8 cellular contexts compared by ENCODE assay signal in genomic region chr9:125239631-125240597, GRCh38. TPM values are rescaled to one million over a fixed set of nuclear protein-coding genes. Genes with fewer than 3 reads are reported as not detected.
DNase-seq lines count a peak whose midpoint lies in the region; ATAC-seq, FAIRE-seq and TF ChIP-seq lines count a peak whose summit lies in the region.

No MANE protein-coding gene starts in this region.

- H3K4me2 ChIP-seq in GM12878 (ENCODE audit: control insufficient read depth, insufficient read depth) = peak overlapping the region; percentile 94

- no peaks in the 10 kb centered on the region for H3K9me3 Mint-ChIP-seq in activated T-cell treated with anti-CD3 and anti-CD28 coated beads, Interleukin-2, amount 50 U/mL, for 4 hours

- SMC1A ChIA-PET in GM12878 (lab: Charles Lee; ENCODE audit: uncharacterized antibody, unreplicated experiment) = interaction anchor here (0.8 to 1.4 kb wide), 2 partner anchors 10 to 53 kb away, joined by 3 to 4 read pairs; no protein-coding TSS in a partner anchor

- H3K36me3 ChIP-seq in GM12878 (ENCODE audit: control insufficient read depth in 2 of 2, insufficient read depth in 2 of 2, low read length in 1 of 2) (peaks cover 10 to 38% of the 10 kb centered on the region in 2 experiments), lower lobe of right lung (peaks cover 51% of the 10 kb centered on the region), tibial nerve (peaks cover 0 to 47% (median 18%) of the 10 kb centered on the region in 3 donors)

- ATAC-seq in activated T-cell treated with anti-CD3 and anti-CD28 coated beads, Interleukin-2, amount 50 U/mL, for 4 hours = no peak
- ATAC-seq in GM12878 (no peak), lower lobe of right lung (no peak), HG03139 (IDR thresholded peaks at IDR 0.05; ENCODE audit: unreplicated experiment) (no peak)

- peaks cover 55% of the 10 kb centered on the region for H3K36me3 Mint-ChIP-seq in activated T-cell treated with anti-CD3 and anti-CD28 coated beads, Interleukin-2, amount 50 U/mL, for 4 hours (ENCODE audit: insufficient read depth)

- POLR2A ChIA-PET in GM12878 (lab: Charles Lee) = interaction anchor here (0.5 to 3.8 kb wide), 6 partner anchors 21 to 79 kb away, joined by 3 to 39 read pairs (median 4); partner anchors contain the start of genes GAPVD1 and RABEPK

- H3K4me3 Mint-ChIP-seq in activated T-cell treated with anti-CD3 and anti-CD28 coated beads, Interleukin-2, amount 50 U/mL, for 4 hours = peak overlapping the region; percentile 99

- H2AFZ ChIP-seq in GM12878 (ENCODE audit: control insufficient read depth, low read depth, low read length) = no peak overlapping the region; the same call in 1 of the 2 replicates

- in situ Hi-C loops in GM12878 (cut with MboI) = no loop called here

- H3K27ac ChIP-seq in GM12878 (ENCODE audit: control insufficient read depth, insufficient read depth) (peak overlapping the region; percentile 93), lower lobe of right lung (peak overlapping the region; percentile 97), tibial nerve (peak overlapping the region; percentile 76 to 96 (median 93))

- CTCF ChIA-PET in GM12878 (lab: Yijun Ruan, JAX) = no interaction called here

- no TSS peak for BruUV-seq in GM12878 (replicated peaks; lab: Mats Ljungman, UMichigan)

- no peak for TF ChIP-seq EP300 in GM12878 (IDR thresholded peaks at IDR 0.05; ENCODE audit: borderline replicate concordance in 1 of 2, control insufficient read depth in 1 of 2, low read depth in 2 of 2, low read length in 2 of 2)
- TF ChIP-seq EP300 in tibial nerve (IDR thresholded peaks at IDR 0.05) = no peak

- no peaks in the 10 kb centered on the region for H3K27me3 Mint-ChIP-seq in activated T-cell treated with anti-CD3 and anti-CD28 coated beads, Interleukin-2, amount 50 U/mL, for 4 hours (ENCODE audit: low read depth)

- TF ChIP-seq CTCF in GM12878 (IDR thresholded peaks at IDR 0.05 in 2 of 3, conservative IDR thresholded peaks at IDR 0.05 in 1 of 3; ENCODE audit: control insufficient read depth in 2 of 3, extremely low read depth in 1 of 3, insufficient read depth in 1 of 3, low read depth in 3 of 3, low read length in 3 of 3) = no peak
- no peak for TF ChIP-seq CTCF in lower lobe of right lung (IDR thresholded peaks at IDR 0.05)
- no peak for TF ChIP-seq CTCF in tibial nerve (IDR thresholded peaks at IDR 0.05)

- H3K27me3 ChIP-seq in GM12878 (replicated peaks in 1 of 2; ENCODE audit: control insufficient read depth in 2 of 2, insufficient read depth in 2 of 2, low read length in 1 of 2) = no peaks in the 10 kb centered on the region
- no peaks in the 10 kb centered on the region for H3K27me3 ChIP-seq in lower lobe of right lung (ENCODE audit: low read depth)
- H3K27me3 ChIP-seq in tibial nerve = no peaks in the 10 kb centered on the region

- H3K4me3 ChIP-seq in GM12878 (peak overlapping the region; percentile 95), lower lobe of right lung (peak overlapping the region; percentile 92), tibial nerve (peak overlapping the region; percentile 82 to 93 (median 87))

- 10% methylated on average over 8 of the region's 8 CpGs for WGBS in GM12878 (ENCODE audit: insufficient coverage, insufficient replicate concordance, low lambda C conversion rate, missing lambda C conversion rate)
- WGBS in tibial nerve, 2 donors = 9 to 12% methylated on average over 8 of the region's 8 CpGs

- intact Hi-C loops in GM12878 (cut with micrococcal nuclease; ENCODE audit: unreplicated experiment) = loop anchor here (2.0 to 5.0 kb wide), 2 partner anchors 21 to 378 kb away; partner anchors contain the start of genes ARPC5L, GAPVD1 and RPL35
- intact Hi-C loops in lower lobe of right lung (cut with DNase I) = no loop called here

- TF ChIP-seq POLR2A in GM12878 (IDR thresholded peaks at IDR 0.05; ENCODE audit: low read depth, low read length) (no peak), tibial nerve (IDR thresholded peaks at IDR 0.05) (no peak)

- RAD21 ChIA-PET in GM12878 (lab: Charles Lee; ENCODE audit: unreplicated experiment) = interaction anchor here (1.7 kb wide), 1 partner anchor 23 kb away, joined by 15 read pairs; the partner anchor contains the start of gene GAPVD1

- no peak for FAIRE-seq in GM12878 (lab: Jason Lieb, UNC)

- H3K9ac ChIP-seq in GM12878 (ENCODE audit: control insufficient read depth, insufficient read depth, low read length) = peak overlapping the region; percentile 81

- TF ChIP-seq RAD21 in GM12878 (IDR thresholded peaks at IDR 0.05; ENCODE audit: insufficient read depth, low read depth, low read length) = no peak

- peaks cover 56% of the 10 kb centered on the region for H3K4me1 Mint-ChIP-seq in activated T-cell treated with anti-CD3 and anti-CD28 coated beads, Interleukin-2, amount 50 U/mL, for 4 hours (ENCODE audit: low read depth)

- H3K9me3 ChIP-seq in GM12878 (replicated peaks; ENCODE audit: control insufficient read depth, insufficient read depth, low read length) (no peaks in the 10 kb centered on the region), lower lobe of right lung (no peaks in the 10 kb centered on the region), tibial nerve (no peaks in the 10 kb centered on the region)

- no peak for DNase-seq in activated T-cell treated with anti-CD3 and anti-CD28 coated beads, Interleukin-2, amount 50 U/mL, for 4 hours
- DNase-seq in activated T-cell treated with anti-CD3 and anti-CD28 coated beads, Interleukin-2, amount 50 U/mL, for 48 hours = no peak
- DNase-seq in GM12878 (ENCODE audit: low read depth, low spot score) (no peak), lower lobe of right lung (no peak), tibial nerve (ENCODE audit: low spot score in 2 of 2) (no peak), HK-2 (ENCODE audit: unreplicated experiment) (no peak), GOT3 (lab: John Stamatoyannopoulos, UW) (no peak)

- H3K4me1 ChIP-seq in GM12878 (ENCODE audit: control insufficient read depth, insufficient read depth, low read length) (peaks cover 6% of the 10 kb centered on the region), lower lobe of right lung (peaks cover 58% of the 10 kb centered on the region), tibial nerve (peaks cover 0 to 60% (median 43%) of the 10 kb centered on the region in 4 donors)

- peaks cover 66% of the 10 kb centered on the region for H3K79me2 ChIP-seq in GM12878 (ENCODE audit: control insufficient read depth, insufficient read depth, low read length)

- 0 out of 2 replicates have a peak, but pooled peaks cover 5% of the 10 kb centered on the region for H4K20me1 ChIP-seq in GM12878 (ENCODE audit: control insufficient read depth, insufficient read depth)

RNA-seq across cellular contexts. Expression of gene HSPA5, which starts 1.2 kb away (rescaled TPM):
- total RNA-seq in activated T-cell treated with anti-CD3 and anti-CD28 coated beads, Interleukin-2, amount 50 U/mL, for 4 hours = 100 to 1,000 TPM; 303 to 366 (median 310) TPM
- total RNA-seq in GM12878 (2013; cell fraction: nucleolus; rRNA removed) = 30.1 and 31.5 TPM in 2 replicates
- 53.0 and 70.1 TPM in 2 replicates for total RNA-seq in GM12878 (2014; rRNA removed)
- 45.7 and 46.5 TPM in 2 replicates for total RNA-seq in GM12878 (2014; rRNA removed; fragmentation: Illumina TruSeq; extraction: Trizol)
- 162 and 182 TPM in 2 replicates for total RNA-seq in GM12878 (2021)
- polyA plus RNA-seq in GM12878 (2011; ENCODE audit: low read depth) = 200 TPM
- polyA plus RNA-seq in GM12878 (2011; rRNA removed) = 67.2 and 86.2 TPM in 2 replicates
- 59.4 and 64.0 TPM in 2 replicates for polyA plus RNA-seq in GM12878 (2011; cell fraction: cytosol; rRNA removed)
- 54.5 and 56.6 TPM in 2 replicates for polyA plus RNA-seq in GM12878 (2011; cell fraction: nucleus; rRNA removed)
- 235 and 250 TPM in 2 replicates for polyA plus RNA-seq in GM12878 (2012)
- 202 and 218 TPM in 2 replicates for polyA plus RNA-seq in GM12878 (2014; fragmentation: Illumina TruSeq; extraction: Trizol)
- 100 to 1,000 TPM in 1 of 2 experiments, 10 to 100 TPM in 1; 39.8 to 105 TPM for polyA plus RNA-seq in GM12878 (2014; fragmentation: Nextera tagmentation; extraction: Ambion mirVana)
- 105 and 114 TPM in 2 replicates for polyA plus RNA-seq in GM12878 (2014; rRNA removed)
- 100 to 1,000 TPM; 495 to 517 TPM for polyA plus RNA-seq in GM12878 (2016; fragmentation: Nextera tagmentation; extraction: Ambion mirVana)
- polyA minus RNA-seq in GM12878 (2011; rRNA and poly(A)+ RNA removed) = 61.8 and 82.7 TPM in 2 replicates
- polyA minus RNA-seq in GM12878 (2011; cell fraction: cytosol; rRNA and poly(A)+ RNA removed) = 62.5 and 64.2 TPM in 2 replicates
- 19.9 and 26.7 TPM in 2 replicates for polyA minus RNA-seq in GM12878 (2011; cell fraction: nucleus; rRNA and poly(A)+ RNA removed)
- total RNA-seq in lower lobe of right lung = 201 TPM
- 100 to 1,000 TPM in 1 of 4 donors, 10 to 100 TPM in 3; 59.0 to 140 (median 84.9) TPM for total RNA-seq in tibial nerve

RNA-seq across cellular contexts. Expression of gene GAPVD1, which starts 21.7 kb away (rescaled TPM):
- 10 to 100 TPM; 42.0 to 45.4 (median 45.1) TPM for total RNA-seq in activated T-cell treated with anti-CD3 and anti-CD28 coated beads, Interleukin-2, amount 50 U/mL, for 4 hours
- 170 and 181 TPM in 2 replicates for total RNA-seq in GM12878 (2013; cell fraction: nucleolus; rRNA removed)
- total RNA-seq in GM12878 (2014; rRNA removed) (30.4 and 31.2 TPM in 2 replicates), GM12878 (2014; rRNA removed; fragmentation: Illumina TruSeq; extraction: Trizol) (27.6 and 31.6 TPM in 2 replicates), GM12878 (2021) (29.6 and 30.1 TPM in 2 replicates), lower lobe of right lung (70.6 TPM), tibial nerve (10 to 100 TPM; 56.8 to 66.6 (median 63.9) TPM)
- 9.3 TPM for polyA plus RNA-seq in GM12878 (2011; ENCODE audit: low read depth)
- polyA plus RNA-seq in GM12878 (2011; rRNA removed) (15.9 and 17.8 TPM in 2 replicates), GM12878 (2014; fragmentation: Illumina TruSeq; extraction: Trizol) (22.1 and 23.3 TPM in 2 replicates), GM12878 (2014; fragmentation: Nextera tagmentation; extraction: Ambion mirVana) (1 to 10 TPM; 4.3 to 5.2 TPM), GM12878 (2014; rRNA removed) (16.1 and 17.4 TPM in 2 replicates), GM12878 (2016; fragmentation: Nextera tagmentation; extraction: Ambion mirVana) (10 to 100 TPM; 35.2 to 36.6 TPM)
- 10.1 and 14.8 TPM in 2 replicates for polyA plus RNA-seq in GM12878 (2011; cell fraction: cytosol; rRNA removed)
- 23.3 and 24.5 TPM in 2 replicates for polyA plus RNA-seq in GM12878 (2011; cell fraction: nucleus; rRNA removed)
- 10.3 and 11.8 TPM in 2 replicates for polyA plus RNA-seq in GM12878 (2012)
- polyA minus RNA-seq in GM12878 (2011; rRNA and poly(A)+ RNA removed) = 37.7 and 46.3 TPM in 2 replicates
- polyA minus RNA-seq in GM12878 (2011; cell fraction: cytosol; rRNA and poly(A)+ RNA removed) = 15.4 and 18.6 TPM in 2 replicates
- 27.9 and 39.5 TPM in 2 replicates for polyA minus RNA-seq in GM12878 (2011; cell fraction: nucleus; rRNA and poly(A)+ RNA removed)

RNA-seq across cellular contexts. Expression of gene RABEPK, which starts 39.6 kb away (rescaled TPM):
- 10 to 100 TPM; 44.7 to 63.8 (median 55.4) TPM for total RNA-seq in activated T-cell treated with anti-CD3 and anti-CD28 coated beads, Interleukin-2, amount 50 U/mL, for 4 hours
- 6.4 and 9.4 TPM in 2 replicates for total RNA-seq in GM12878 (2013; cell fraction: nucleolus; rRNA removed)
- total RNA-seq in GM12878 (2014; rRNA removed) (32.3 TPM in 2 replicates), GM12878 (2014; rRNA removed; fragmentation: Illumina TruSeq; extraction: Trizol) (28.1 and 29.1 TPM in 2 replicates), GM12878 (2021) (26.9 and 27.7 TPM in 2 replicates), lower lobe of right lung (12.3 TPM), tibial nerve (10 to 100 TPM; 10.7 to 25.5 (median 17.2) TPM)
- 31.8 TPM for polyA plus RNA-seq in GM12878 (2011; ENCODE audit: low read depth)
- polyA plus RNA-seq in GM12878 (2011; rRNA removed) (33.6 and 41.6 TPM in 2 replicates), GM12878 (2014; fragmentation: Illumina TruSeq; extraction: Trizol) (30.6 and 32.4 TPM in 2 replicates), GM12878 (2014; fragmentation: Nextera tagmentation; extraction: Ambion mirVana) (10 to 100 TPM; 41.7 to 59.8 TPM), GM12878 (2014; rRNA removed) (29.2 and 37.2 TPM in 2 replicates), GM12878 (2016; fragmentation: Nextera tagmentation; extraction: Ambion mirVana) (10 to 100 TPM; 46.3 to 52.4 TPM)
- polyA plus RNA-seq in GM12878 (2011; cell fraction: cytosol; rRNA removed) = 38.5 and 45.8 TPM in 2 replicates
- polyA plus RNA-seq in GM12878 (2011; cell fraction: nucleus; rRNA removed) = 21.4 and 23.8 TPM in 2 replicates
- 21.7 and 28.4 TPM in 2 replicates for polyA plus RNA-seq in GM12878 (2012)
- polyA minus RNA-seq in GM12878 (2011; rRNA and poly(A)+ RNA removed) = 20.0 and 24.5 TPM in 2 replicates
- polyA minus RNA-seq in GM12878 (2011; cell fraction: cytosol; rRNA and poly(A)+ RNA removed) = 7.1 and 9.2 TPM in 2 replicates
- 3.6 and 6.7 TPM in 2 replicates for polyA minus RNA-seq in GM12878 (2011; cell fraction: nucleus; rRNA and poly(A)+ RNA removed)

RNA-seq across cellular contexts. Expression of gene PPP6C, which starts 50.3 kb away (rescaled TPM):
- total RNA-seq in activated T-cell treated with anti-CD3 and anti-CD28 coated beads, Interleukin-2, amount 50 U/mL, for 4 hours = 10 to 100 TPM; 50.1 to 52.4 (median 51.4) TPM
- 13.2 and 13.6 TPM in 2 replicates for total RNA-seq in GM12878 (2013; cell fraction: nucleolus; rRNA removed)
- total RNA-seq in GM12878 (2014; rRNA removed) = 27.2 and 34.8 TPM in 2 replicates
- total RNA-seq in GM12878 (2014; rRNA removed; fragmentation: Illumina TruSeq; extraction: Trizol) = 35.1 and 35.3 TPM in 2 replicates
- total RNA-seq in GM12878 (2021) = 41.2 and 43.4 TPM in 2 replicates
- 12.7 TPM for polyA plus RNA-seq in GM12878 (2011; ENCODE audit: low read depth)
- 45.3 and 67.8 TPM in 2 replicates for polyA plus RNA-seq in GM12878 (2011; rRNA removed)
- 17.0 and 21.4 TPM in 2 replicates for polyA plus RNA-seq in GM12878 (2011; cell fraction: cytosol; rRNA removed)
- polyA plus RNA-seq in GM12878 (2011; cell fraction: nucleus; rRNA removed) = 11.9 and 15.3 TPM in 2 replicates
- polyA plus RNA-seq in GM12878 (2012) = 20.0 and 22.4 TPM in 2 replicates
- 38.8 and 46.0 TPM in 2 replicates for polyA plus RNA-seq in GM12878 (2014; fragmentation: Illumina TruSeq; extraction: Trizol)
- polyA plus RNA-seq in GM12878 (2014; fragmentation: Nextera tagmentation; extraction: Ambion mirVana) = 10 to 100 TPM; 26.8 to 33.8 TPM
- polyA plus RNA-seq in GM12878 (2014; rRNA removed) = 23.9 and 27.4 TPM in 2 replicates
- 10 to 100 TPM; 39.7 to 40.2 TPM for polyA plus RNA-seq in GM12878 (2016; fragmentation: Nextera tagmentation; extraction: Ambion mirVana)
- polyA minus RNA-seq in GM12878 (2011; rRNA and poly(A)+ RNA removed) = 23.0 and 32.4 TPM in 2 replicates
- 13.6 and 14.6 TPM in 2 replicates for polyA minus RNA-seq in GM12878 (2011; cell fraction: cytosol; rRNA and poly(A)+ RNA removed)
- polyA minus RNA-seq in GM12878 (2011; cell fraction: nucleus; rRNA and poly(A)+ RNA removed) = 4.8 and 6.6 TPM in 2 replicates
- 44.7 TPM for total RNA-seq in lower lobe of right lung
- total RNA-seq in tibial nerve = 10 to 100 TPM; 30.6 to 32.7 (median 31.6) TPM
